In the genomic region with DNA sequence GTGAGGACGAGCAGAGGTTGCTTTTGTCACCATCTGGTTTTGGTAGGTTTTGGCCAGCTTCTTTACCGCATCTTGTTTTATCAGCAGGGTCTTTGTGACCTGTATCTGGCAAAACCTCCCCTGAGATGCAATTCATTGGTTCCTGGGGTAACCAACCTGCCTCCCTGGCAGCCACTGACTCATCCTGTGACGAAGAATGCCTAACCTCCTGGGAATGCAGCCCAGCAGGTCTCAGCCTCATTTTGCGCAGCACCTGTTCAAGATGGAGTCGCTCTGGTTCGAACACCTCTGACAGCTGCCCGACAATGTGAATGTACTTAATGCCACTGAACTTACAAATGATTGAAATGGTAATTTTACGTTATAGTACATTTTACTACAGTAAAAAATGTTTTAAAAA, we compare ENCODE assay signal across 1 cellular context.
TF ChIP-seq lines count a peak whose summit lies in the region.

No MANE protein-coding gene starts in this region.

TF ChIP-seq in H1, 55 proteins besides CTCF, POLR2A, EP300 and RAD21:
- TF ChIP-seq YY1 (IDR thresholded peaks at IDR 0.05; ENCODE audit: low read depth, low read length) (0 out of 2 replicates have a peak, but pooled peaks have one; percentile 42), SAP30 (IDR thresholded peaks at IDR 0.05; ENCODE audit: insufficient read depth, insufficient replicate concordance, low read length) (no peak), TEAD4 (IDR thresholded peaks at IDR 0.05; ENCODE audit: low read depth, low read length) (peak; percentile 47; the same call in 1 of the 2 replicates)
